1 cellular context compared by ENCODE assay signal in the genomic region with DNA sequence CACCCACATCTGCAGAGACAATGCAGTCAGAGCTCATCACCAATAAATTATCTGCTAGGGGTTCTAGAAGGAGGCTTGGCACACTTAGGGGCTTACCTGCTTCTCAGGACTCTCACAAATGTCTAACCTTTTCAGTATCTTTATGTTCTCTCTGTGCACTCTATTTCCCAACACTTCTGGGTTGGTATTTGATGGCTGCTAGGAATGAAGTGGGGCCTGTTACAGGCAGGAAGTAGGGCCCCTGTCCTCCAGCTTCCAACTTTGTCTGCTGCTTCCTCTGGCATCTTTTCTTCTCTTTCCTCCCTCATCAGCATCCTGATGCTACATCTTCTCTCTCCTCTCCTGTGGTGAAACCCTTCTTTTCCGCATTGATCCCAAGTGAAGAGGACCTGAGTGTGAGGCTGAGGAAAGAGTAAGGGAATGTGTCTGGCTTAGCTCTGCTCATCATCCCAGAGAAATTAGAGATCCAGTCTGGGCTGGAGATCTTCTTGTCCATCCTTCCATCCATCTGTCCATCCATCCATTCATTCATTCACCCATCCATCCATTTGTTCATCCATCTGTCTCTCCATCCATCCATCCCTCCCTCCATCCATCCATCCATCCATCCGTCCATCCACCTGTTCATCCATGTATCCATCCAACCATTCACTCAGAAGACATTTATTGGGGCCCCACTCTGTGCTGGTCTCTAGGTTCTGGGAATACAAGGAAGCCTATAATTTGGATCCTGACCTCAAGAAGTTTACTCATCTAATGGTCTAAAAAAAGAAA.
TF ChIP-seq lines count a peak whose summit lies in the region.

No MANE protein-coding gene starts in this region.

TF ChIP-seq in IMR-90, 13 proteins besides CTCF, POLR2A, EP300 and RAD21:
- no peak for TF ChIP-seq RCOR1 (IDR thresholded peaks at IDR 0.05; ENCODE audit: insufficient replicate concordance, low read length)
- TF ChIP-seq MAZ (IDR thresholded peaks at IDR 0.05; ENCODE audit: borderline replicate concordance, low read depth, low read length), result no peak
- no peak for TF ChIP-seq NFE2L2 (IDR thresholded peaks at IDR 0.05; ENCODE audit: low read depth, low read length)
- TF ChIP-seq, protein P1, sequence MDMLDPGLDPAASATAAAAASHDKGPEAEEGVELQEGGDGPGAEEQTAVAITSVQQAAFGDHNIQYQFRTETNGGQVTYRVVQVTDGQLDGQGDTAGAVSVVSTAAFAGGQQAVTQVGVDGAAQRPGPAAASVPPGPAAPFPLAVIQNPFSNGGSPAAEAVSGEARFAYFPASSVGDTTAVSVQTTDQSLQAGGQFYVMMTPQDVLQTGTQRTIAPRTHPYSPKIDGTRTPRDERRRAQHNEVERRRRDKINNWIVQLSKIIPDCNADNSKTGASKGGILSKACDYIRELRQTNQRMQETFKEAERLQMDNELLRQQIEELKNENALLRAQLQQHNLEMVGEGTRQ (IDR thresholded peaks at IDR 0.05; ENCODE audit: low read depth, low read length), result no peak
- TF ChIP-seq BHLHE40 (IDR thresholded peaks at IDR 0.05; ENCODE audit: low read depth, low read length), result no peak
- no peak for TF ChIP-seq SMC3 (IDR thresholded peaks at IDR 0.05; ENCODE audit: low read depth, low read length)
- TF ChIP-seq ELK1 (IDR thresholded peaks at IDR 0.05; ENCODE audit: borderline replicate concordance, low read depth, low read length), result no peak
- TF ChIP-seq CHD1 (IDR thresholded peaks at IDR 0.05; ENCODE audit: low read depth, low read length), result no peak
- no peak for TF ChIP-seq CEBPB (IDR thresholded peaks at IDR 0.05; ENCODE audit: low read depth, low read length)
- TF ChIP-seq RFX5 (IDR thresholded peaks at IDR 0.05; ENCODE audit: low read depth, low read length), result no peak
- no peak for TF ChIP-seq MAFK (IDR thresholded peaks at IDR 0.05; ENCODE audit: low read depth, low read length)
- TF ChIP-seq MXI1 (IDR thresholded peaks at IDR 0.05; ENCODE audit: borderline replicate concordance, low read depth, low read length), result no peak
- no peak for TF ChIP-seq FOS (IDR thresholded peaks at IDR 0.05; ENCODE audit: low read depth, low read length)
